ENCODE assay signal across 2 cellular contexts in the genomic region with DNA sequence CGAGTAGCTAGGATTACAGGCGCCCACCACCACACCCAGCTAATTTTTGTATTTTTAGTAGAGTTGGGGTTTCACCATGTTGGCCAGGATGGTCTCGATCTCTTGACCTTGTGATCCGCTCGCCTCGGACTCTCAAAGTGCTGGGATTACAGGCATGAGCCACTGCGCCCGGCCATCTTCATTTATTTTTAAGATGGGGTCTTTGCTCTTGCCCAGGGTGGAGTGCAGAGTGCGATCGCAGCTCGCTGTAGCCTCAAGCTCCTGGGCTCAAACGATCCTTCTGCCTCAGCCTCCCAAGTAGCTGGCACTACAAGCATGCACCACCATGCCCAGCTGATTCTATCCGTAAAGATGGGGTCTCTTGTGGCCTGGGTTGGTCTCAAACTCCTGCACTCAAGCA. TPM values are rescaled to one million over a fixed set of nuclear protein-coding genes. Genes with fewer than 3 reads are reported as not detected.
"Had no signal": no experiment of that assay in that cellular context is flagged by ENCODE, and none has a peak within 500 bp of the region (broad histone marks: within the 10 kb centered on the region; RNA-seq: fewer than 3 reads in every experiment).

No MANE protein-coding gene starts in this region.

RNA-seq across cellular contexts. Expression of a gene that starts 39.2 kb away (rescaled TPM):
- total RNA-seq: gastrocnemius medialis had no signal
- polyA plus RNA-seq: neural cell had no signal
